9 cellular contexts compared by ENCODE assay signal in genomic region chr2:222797308-222797707, GRCh38.
DNase-seq lines count a peak whose midpoint lies in the region; ATAC-seq and TF ChIP-seq lines count a peak whose summit lies in the region.
"Had no signal": no experiment of that assay in that cellular context is flagged by ENCODE, and none has a peak within 500 bp of the region (broad histone marks: within the 10 kb centered on the region; RNA-seq: fewer than 3 reads in every experiment).

No MANE protein-coding gene starts in this region.

- H3K9me3 Mint-ChIP-seq in WTC11 = no peaks in the 10 kb centered on the region
- H3K9me3 Mint-ChIP-seq: memory B cell had no signal

- POLR2A ChIA-PET in WTC11 (lab: Charles Lee) = interaction anchor here (1.0 kb wide), 1 partner anchor 106 kb away, joined by 3 read pairs; no protein-coding TSS in a partner anchor

- H3K4me1 ChIP-seq in liver (ENCODE audit: control insufficient read depth in 4 of 4, insufficient read depth in 4 of 4, low read length in 3 of 4) = peaks cover 4 to 35% (median 20%) of the 10 kb centered on the region in 4 donors

- no peak overlapping the region for H3K27ac ChIP-seq in liver (ENCODE audit: low read depth in 1 of 2, low read length in 2 of 2)

- no peaks in the 10 kb centered on the region for H3K36me3 Mint-ChIP-seq in WTC11
- H3K36me3 Mint-ChIP-seq: memory B cell had no signal

- peak; percentile 70 for DNase-seq in EH (ENCODE audit: low read depth)
- peak; percentile 8 for DNase-seq in HS-27A (ENCODE audit: low read depth)
- DNase-seq in WTC11 (ENCODE audit: low spot score) = no peak
- DNase-seq in activated naive CD4-positive, alpha-beta T cell treated with anti-CD3 and anti-CD28 coated beads, Interleukin-2, amount 50 U/mL, for 16 hours = no peak
- DNase-seq in activated gamma-delta T cell (lab: John Stamatoyannopoulos, UW) = no peak
- no peak for DNase-seq in mucosa of gallbladder (ENCODE audit: low spot score)

- H3K27ac Mint-ChIP-seq in WTC11 = no peak overlapping the region
- H3K27ac Mint-ChIP-seq: memory B cell had no signal

- TF ChIP-seq CTCF in WTC11 (IDR thresholded peaks at IDR 0.05) = no peak
- TF ChIP-seq CTCF in liver (IDR thresholded peaks at IDR 0.05; ENCODE audit: low read depth, low read length, missing input control) = peak; percentile 39

- no peak overlapping the region for H3K4me3 ChIP-seq in liver (ENCODE audit: low read depth in 1 of 3, low read length in 3 of 3)

- CTCF ChIA-PET in WTC11 (lab: Charles Lee) = interaction anchor here (0.5 to 1.7 kb wide), 37 partner anchors 8 to 1553 kb away, joined by 3 to 16 read pairs (median 4); partner anchors contain the start of gene MOGAT1

- no peak overlapping the region for H3K9ac ChIP-seq in liver (ENCODE audit: low read depth in 1 of 2, low read length in 2 of 2)

- peaks cover 28% of the 10 kb centered on the region for H3K4me1 Mint-ChIP-seq in WTC11
- H3K4me1 Mint-ChIP-seq: memory B cell had no signal

- peak; percentile 59 to 67 for TF ChIP-seq RAD21 in liver (IDR thresholded peaks at IDR 0.05)

- H3K4me3 Mint-ChIP-seq in WTC11 = no peak overlapping the region
- H3K4me3 Mint-ChIP-seq: memory B cell had no signal

- ATAC-seq in WTC11 (peak; percentile 37; the same call in 1 of the 2 replicates), HG03439 (IDR thresholded peaks at IDR 0.05; ENCODE audit: unreplicated experiment) (no peak)

- 11% methylated on average over 2 of the region's 2 CpGs for WGBS in liver

- no peaks in the 10 kb centered on the region for H3K36me3 ChIP-seq in liver (ENCODE audit: control insufficient read depth in 4 of 4, insufficient read depth in 3 of 4, low read depth in 1 of 4, low read length in 3 of 4)

- H3K9me3 ChIP-seq in liver (ENCODE audit: control insufficient read depth in 4 of 4, low read length in 3 of 4) = no peaks in the 10 kb centered on the region

- no peaks in the 10 kb centered on the region for H3K27me3 ChIP-seq in liver (ENCODE audit: control insufficient read depth in 4 of 4, insufficient read depth in 4 of 4, low read length in 3 of 4)

- no peaks in the 10 kb centered on the region for H3K27me3 Mint-ChIP-seq in WTC11 (ENCODE audit: low read depth)

TF ChIP-seq in WTC11, 78 proteins besides CTCF, POLR2A, EP300 and RAD21:
- TF ChIP-seq ERG (CRISPR knock-in tag; IDR thresholded peaks at IDR 0.05) = no peak
- no peak for TF ChIP-seq ZBTB21 (CRISPR knock-in tag; IDR thresholded peaks at IDR 0.05; ENCODE audit: borderline replicate concordance)
- no peak for TF ChIP-seq ZNF396 (CRISPR knock-in tag; IDR thresholded peaks at IDR 0.05; ENCODE audit: borderline replicate concordance)
- no peak for TF ChIP-seq FOXJ3 (CRISPR knock-in tag; IDR thresholded peaks at IDR 0.05; ENCODE audit: borderline replicate concordance)
- TF ChIP-seq, protein P1, sequence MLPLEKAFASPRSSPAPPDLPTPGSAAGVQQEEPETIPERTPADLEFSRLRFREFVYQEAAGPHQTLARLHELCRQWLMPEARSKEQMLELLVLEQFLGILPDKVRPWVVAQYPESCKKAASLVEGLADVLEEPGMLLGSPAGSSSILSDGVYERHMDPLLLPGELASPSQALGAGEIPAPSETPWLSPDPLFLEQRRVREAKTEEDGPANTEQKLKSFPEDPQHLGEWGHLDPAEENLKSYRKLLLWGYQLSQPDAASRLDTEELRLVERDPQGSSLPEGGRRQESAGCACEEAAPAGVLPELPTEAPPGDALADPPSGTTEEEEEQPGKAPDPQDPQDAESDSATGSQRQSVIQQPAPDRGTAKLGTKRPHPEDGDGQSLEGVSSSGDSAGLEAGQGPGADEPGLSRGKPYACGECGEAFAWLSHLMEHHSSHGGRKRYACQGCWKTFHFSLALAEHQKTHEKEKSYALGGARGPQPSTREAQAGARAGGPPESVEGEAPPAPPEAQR (CRISPR knock-in tag; IDR thresholded peaks at IDR 0.05) = no peak
- TF ChIP-seq ELF4 (CRISPR knock-in tag; IDR thresholded peaks at IDR 0.05; ENCODE audit: low read depth) = no peak
- TF ChIP-seq RORB (CRISPR knock-in tag; IDR thresholded peaks at IDR 0.05) = no peak

TF ChIP-seq in liver, 16 proteins besides CTCF, POLR2A, EP300 and RAD21:
- TF ChIP-seq JUND (IDR thresholded peaks at IDR 0.05) (no peak), REST (IDR thresholded peaks at IDR 0.05) (no peak), YY1 (IDR thresholded peaks at IDR 0.05) (no peak)

Comparison
In these comparisons a context has a peak if more than half of its experiments do, and no peak if none do; other contexts are left out.
1. DNase-seq: peak in EH (single experiment) and HS-27A (single experiment); none in WTC11 (single experiment), activated naive CD4-positive, alpha-beta T cell treated with anti-CD3 and anti-CD28 coated beads, Interleukin-2, amount 50 U/mL, for 16 hours (single experiment), activated gamma-delta T cell (single experiment) and mucosa of gallbladder (single experiment).